ENCODE assay signal across 29 cellular contexts in the genomic region with DNA sequence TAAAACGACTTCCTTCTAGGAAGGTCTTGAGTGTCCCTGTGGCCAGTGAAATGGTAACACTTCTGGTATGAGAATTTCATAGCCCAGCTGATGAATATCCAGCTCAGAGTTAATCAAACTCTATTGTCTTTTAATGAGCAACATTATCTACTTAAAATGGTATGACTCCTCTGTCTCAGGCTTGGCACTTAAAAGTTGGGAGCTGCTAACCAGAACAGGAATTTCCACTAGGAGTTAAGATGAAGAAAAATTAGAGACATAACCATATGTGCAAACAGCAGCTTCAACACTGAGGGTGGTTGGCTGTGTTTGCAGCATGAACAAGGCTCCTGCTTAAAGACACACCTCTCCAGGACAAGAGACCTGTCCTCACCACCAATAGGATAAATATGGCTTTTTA. TPM values are rescaled to one million over a fixed set of nuclear protein-coding genes. Genes with fewer than 3 reads are reported as not detected.
"Had no signal": no experiment of that assay in that cellular context is flagged by ENCODE, and none has a peak within 500 bp of the region (broad histone marks: within the 10 kb centered on the region; RNA-seq: fewer than 3 reads in every experiment).

No MANE protein-coding gene starts in this region.

- H3K36me3 ChIP-seq: left lung, lower lobe of right lung, right atrium auricular region, right lobe of liver, thyroid gland, transverse colon, upper lobe of left lung, vagina had no signal

- H3K27ac Mint-ChIP-seq: immature natural killer cell; naive thymus-derived CD8-positive, alpha-beta T cell; nephron; stimulated activated memory B cell treated with anti-CD40 and anti-IgM and Interleukin-4, amounts not matched to agents 10 μg/mL and 1 μg/mL and 100 μg/mL, for 72 hours; stimulated activated naive CD8-positive, alpha-beta T cell treated with anti-CD3 and anti-CD28 coated beads, Interleukin-15, amount 100 ng/mL, for 72 hours had no signal

- DNase-seq: hypothalamus; immature natural killer cell; kidney; left colon; left lung; lower lobe of right lung; mammary epithelial cell; mesenchymal stem cell; naive thymus-derived CD8-positive, alpha-beta T cell; nucleus accumbens; right lobe of liver; stimulated activated CD4-positive, alpha-beta T cell treated with anti-CD3 and anti-CD28 coated beads, Interleukin-1b, Interleukin-23, amount 100 ng/mL, for 48 hours; stimulated activated CD4-positive, alpha-beta T cell treated with anti-CD3 and anti-CD28 coated beads, Interleukin-2, amount 100 ng/mL, for 48 hours; stimulated activated CD4-positive, alpha-beta T cell treated with anti-CD3 and anti-CD28 coated beads, Interleukin-4, amount 100 ng/mL, for 4 hours; stimulated activated CD8-positive, alpha-beta memory T cell treated with anti-CD3 and anti-CD28 coated beads, Interleukin-4, amount 100 ng/mL, for 48 hours; stimulated activated naive CD4-positive, alpha-beta T cell treated with Interleukin-2 at 50 U/mL for 16 hours; stimulated activated naive CD8-positive, alpha-beta T cell treated with anti-CD3 and anti-CD28 coated beads, Interleukin-15, amount 100 ng/mL, for 72 hours; testis; thyroid gland; transverse colon; upper lobe of left lung had no signal

- H3K9ac ChIP-seq: parathyroid adenoma had no signal

- H2AFZ ChIP-seq: parathyroid adenoma had no signal

- H3K4me2 ChIP-seq: smooth muscle cell had no signal

- H3K27me3 ChIP-seq: left lung, right atrium auricular region, right lobe of liver, testis, thyroid gland, transverse colon, upper lobe of left lung, vagina had no signal

- H3K36me3 Mint-ChIP-seq: immature natural killer cell; naive thymus-derived CD8-positive, alpha-beta T cell; stimulated activated memory B cell treated with anti-CD40 and anti-IgM and Interleukin-4, amounts not matched to agents 10 μg/mL and 1 μg/mL and 100 μg/mL, for 72 hours had no signal

- H3K4me3 ChIP-seq: left lung, lower lobe of right lung, right atrium auricular region, right lobe of liver, smooth muscle cell, testis, thyroid gland, transverse colon, upper lobe of left lung, vagina had no signal

- H3K4me1 Mint-ChIP-seq: neural crest cell had no signal

- H3K4me3 Mint-ChIP-seq: immature natural killer cell; naive thymus-derived CD8-positive, alpha-beta T cell; nephron; neural crest cell; stimulated activated memory B cell treated with anti-CD40 and anti-IgM and Interleukin-4, amounts not matched to agents 10 μg/mL and 1 μg/mL and 100 μg/mL, for 72 hours; stimulated activated naive CD8-positive, alpha-beta T cell treated with anti-CD3 and anti-CD28 coated beads, Interleukin-15, amount 100 ng/mL, for 72 hours had no signal

- H3K79me2 ChIP-seq: parathyroid adenoma had no signal

- H3K4me1 ChIP-seq: lower lobe of right lung, parathyroid adenoma, right atrium auricular region, testis, thyroid gland had no signal

- H3K9me3 Mint-ChIP-seq: naive thymus-derived CD8-positive, alpha-beta T cell; nephron; stimulated activated memory B cell treated with anti-CD40 and anti-IgM and Interleukin-4, amounts not matched to agents 10 μg/mL and 1 μg/mL and 100 μg/mL, for 72 hours; stimulated activated naive CD8-positive, alpha-beta T cell treated with anti-CD3 and anti-CD28 coated beads, Interleukin-15, amount 100 ng/mL, for 72 hours had no signal

- H3K9me3 ChIP-seq: left lung, lower lobe of right lung, right atrium auricular region, right lobe of liver, testis, thyroid gland, transverse colon, upper lobe of left lung, vagina had no signal

- H3K27ac ChIP-seq: left lung, lower lobe of right lung, parathyroid adenoma, right atrium auricular region, right lobe of liver, testis, thyroid gland, transverse colon, upper lobe of left lung, vagina had no signal

RNA-seq across cellular contexts. Expression of gene CH25H, which starts 46.8 kb away (rescaled TPM):
- total RNA-seq: naive thymus-derived CD8-positive, alpha-beta T cell; neural crest cell; osteocyte; smooth muscle cell had no signal
